1 cellular context compared by ENCODE assay signal in the genomic region with DNA sequence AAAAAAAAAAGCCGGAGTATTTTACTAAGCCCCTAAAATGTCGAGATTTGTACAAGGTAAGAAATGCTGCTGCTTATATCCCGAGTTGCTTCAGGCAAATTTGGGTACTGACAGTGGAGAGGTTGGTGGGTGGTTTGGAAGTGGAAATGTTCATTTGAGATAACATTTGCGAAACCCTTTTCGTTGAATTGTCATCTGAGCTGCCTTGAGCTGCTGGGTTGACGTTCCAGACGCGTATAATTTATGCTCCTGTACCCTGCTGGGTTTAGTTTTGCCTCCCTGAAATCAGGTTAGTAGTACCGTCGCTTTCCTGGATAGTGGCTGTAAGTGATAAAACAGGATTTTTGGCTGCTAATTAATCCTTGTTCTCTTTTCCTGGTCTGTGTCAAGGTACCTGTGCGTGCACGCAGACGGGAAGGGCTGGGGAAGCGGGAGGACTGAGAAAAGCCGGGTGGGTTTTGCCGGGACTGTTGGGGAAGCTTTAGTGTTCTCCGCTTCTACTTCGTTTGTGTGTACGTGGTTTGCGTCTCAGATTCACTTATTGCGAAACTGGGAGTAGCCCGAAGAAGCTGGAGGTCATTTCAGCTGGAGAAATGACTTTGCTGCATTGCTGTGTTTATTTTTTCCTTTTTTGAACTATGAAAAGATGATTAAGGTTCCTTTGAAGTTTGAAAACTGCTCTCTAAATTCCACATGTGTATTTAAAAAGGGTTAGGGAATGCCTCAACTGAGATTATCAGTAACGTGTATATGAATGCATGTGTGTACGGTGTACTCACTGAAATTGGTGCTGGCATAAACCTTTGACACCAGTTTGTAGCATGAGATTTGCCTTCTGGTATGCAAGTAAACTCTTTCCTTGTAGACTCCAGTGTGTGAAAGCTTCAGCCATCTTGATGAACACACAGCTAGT.
TF ChIP-seq lines count a peak whose summit lies in the region.

No MANE protein-coding gene starts in this region.

TF ChIP-seq in K562, 482 proteins besides CTCF, POLR2A, EP300 and RAD21 (continued from another document and continues in another):
- TF ChIP-seq, protein P1, sequence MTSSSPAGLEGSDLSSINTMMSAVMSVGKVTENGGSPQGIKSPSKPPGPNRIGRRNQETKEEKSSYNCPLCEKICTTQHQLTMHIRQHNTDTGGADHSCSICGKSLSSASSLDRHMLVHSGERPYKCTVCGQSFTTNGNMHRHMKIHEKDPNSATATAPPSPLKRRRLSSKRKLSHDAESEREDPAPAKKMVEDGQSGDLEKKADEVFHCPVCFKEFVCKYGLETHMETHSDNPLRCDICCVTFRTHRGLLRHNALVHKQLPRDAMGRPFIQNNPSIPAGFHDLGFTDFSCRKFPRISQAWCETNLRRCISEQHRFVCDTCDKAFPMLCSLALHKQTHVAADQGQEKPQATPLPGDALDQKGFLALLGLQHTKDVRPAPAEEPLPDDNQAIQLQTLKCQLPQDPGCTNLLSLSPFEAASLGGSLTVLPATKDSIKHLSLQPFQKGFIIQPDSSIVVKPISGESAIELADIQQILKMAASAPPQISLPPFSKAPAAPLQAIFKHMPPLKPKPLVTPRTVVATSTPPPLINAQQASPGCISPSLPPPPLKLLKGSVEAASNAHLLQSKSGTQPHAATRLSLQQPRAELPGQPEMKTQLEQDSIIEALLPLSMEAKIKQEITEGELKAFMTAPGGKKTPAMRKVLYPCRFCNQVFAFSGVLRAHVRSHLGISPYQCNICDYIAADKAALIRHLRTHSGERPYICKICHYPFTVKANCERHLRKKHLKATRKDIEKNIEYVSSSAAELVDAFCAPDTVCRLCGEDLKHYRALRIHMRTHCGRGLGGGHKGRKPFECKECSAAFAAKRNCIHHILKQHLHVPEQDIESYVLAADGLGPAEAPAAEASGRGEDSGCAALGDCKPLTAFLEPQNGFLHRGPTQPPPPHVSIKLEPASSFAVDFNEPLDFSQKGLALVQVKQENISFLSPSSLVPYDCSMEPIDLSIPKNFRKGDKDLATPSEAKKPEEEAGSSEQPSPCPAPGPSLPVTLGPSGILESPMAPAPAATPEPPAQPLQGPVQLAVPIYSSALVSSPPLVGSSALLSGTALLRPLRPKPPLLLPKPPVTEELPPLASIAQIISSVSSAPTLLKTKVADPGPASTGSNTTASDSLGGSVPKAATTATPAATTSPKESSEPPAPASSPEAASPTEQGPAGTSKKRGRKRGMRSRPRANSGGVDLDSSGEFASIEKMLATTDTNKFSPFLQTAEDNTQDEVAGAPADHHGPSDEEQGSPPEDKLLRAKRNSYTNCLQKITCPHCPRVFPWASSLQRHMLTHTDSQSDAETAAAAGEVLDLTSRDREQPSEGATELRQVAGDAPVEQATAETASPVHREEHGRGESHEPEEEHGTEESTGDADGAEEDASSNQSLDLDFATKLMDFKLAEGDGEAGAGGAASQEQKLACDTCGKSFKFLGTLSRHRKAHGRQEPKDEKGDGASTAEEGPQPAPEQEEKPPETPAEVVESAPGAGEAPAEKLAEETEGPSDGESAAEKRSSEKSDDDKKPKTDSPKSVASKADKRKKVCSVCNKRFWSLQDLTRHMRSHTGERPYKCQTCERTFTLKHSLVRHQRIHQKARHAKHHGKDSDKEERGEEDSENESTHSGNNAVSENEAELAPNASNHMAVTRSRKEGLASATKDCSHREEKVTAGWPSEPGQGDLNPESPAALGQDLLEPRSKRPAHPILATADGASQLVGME (CRISPR knock-in tag; IDR thresholded peaks at IDR 0.05) = no peak
- TF ChIP-seq ZC3H8 (IDR thresholded peaks at IDR 0.05) = no peak
- TF ChIP-seq XRCC3 (IDR thresholded peaks at IDR 0.05) = no peak
- no peak for TF ChIP-seq KAT2B (IDR thresholded peaks at IDR 0.05; ENCODE audit: low read depth, low read length)
- TF ChIP-seq TRIM28 (IDR thresholded peaks at IDR 0.05) = no peak
- TF ChIP-seq, protein P2, sequence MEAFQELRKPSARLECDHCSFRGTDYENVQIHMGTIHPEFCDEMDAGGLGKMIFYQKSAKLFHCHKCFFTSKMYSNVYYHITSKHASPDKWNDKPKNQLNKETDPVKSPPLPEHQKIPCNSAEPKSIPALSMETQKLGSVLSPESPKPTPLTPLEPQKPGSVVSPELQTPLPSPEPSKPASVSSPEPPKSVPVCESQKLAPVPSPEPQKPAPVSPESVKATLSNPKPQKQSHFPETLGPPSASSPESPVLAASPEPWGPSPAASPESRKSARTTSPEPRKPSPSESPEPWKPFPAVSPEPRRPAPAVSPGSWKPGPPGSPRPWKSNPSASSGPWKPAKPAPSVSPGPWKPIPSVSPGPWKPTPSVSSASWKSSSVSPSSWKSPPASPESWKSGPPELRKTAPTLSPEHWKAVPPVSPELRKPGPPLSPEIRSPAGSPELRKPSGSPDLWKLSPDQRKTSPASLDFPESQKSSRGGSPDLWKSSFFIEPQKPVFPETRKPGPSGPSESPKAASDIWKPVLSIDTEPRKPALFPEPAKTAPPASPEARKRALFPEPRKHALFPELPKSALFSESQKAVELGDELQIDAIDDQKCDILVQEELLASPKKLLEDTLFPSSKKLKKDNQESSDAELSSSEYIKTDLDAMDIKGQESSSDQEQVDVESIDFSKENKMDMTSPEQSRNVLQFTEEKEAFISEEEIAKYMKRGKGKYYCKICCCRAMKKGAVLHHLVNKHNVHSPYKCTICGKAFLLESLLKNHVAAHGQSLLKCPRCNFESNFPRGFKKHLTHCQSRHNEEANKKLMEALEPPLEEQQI (IDR thresholded peaks at IDR 0.05) = no peak
- TF ChIP-seq, protein P3, sequence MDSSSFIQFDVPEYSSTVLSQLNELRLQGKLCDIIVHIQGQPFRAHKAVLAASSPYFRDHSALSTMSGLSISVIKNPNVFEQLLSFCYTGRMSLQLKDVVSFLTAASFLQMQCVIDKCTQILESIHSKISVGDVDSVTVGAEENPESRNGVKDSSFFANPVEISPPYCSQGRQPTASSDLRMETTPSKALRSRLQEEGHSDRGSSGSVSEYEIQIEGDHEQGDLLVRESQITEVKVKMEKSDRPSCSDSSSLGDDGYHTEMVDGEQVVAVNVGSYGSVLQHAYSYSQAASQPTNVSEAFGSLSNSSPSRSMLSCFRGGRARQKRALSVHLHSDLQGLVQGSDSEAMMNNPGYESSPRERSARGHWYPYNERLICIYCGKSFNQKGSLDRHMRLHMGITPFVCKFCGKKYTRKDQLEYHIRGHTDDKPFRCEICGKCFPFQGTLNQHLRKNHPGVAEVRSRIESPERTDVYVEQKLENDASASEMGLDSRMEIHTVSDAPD (CRISPR knock-in tag; IDR thresholded peaks at IDR 0.05) = no peak
- no peak for TF ChIP-seq MCM5 (IDR thresholded peaks at IDR 0.05; ENCODE audit: low read depth)
- TF ChIP-seq TAL1 (IDR thresholded peaks at IDR 0.05) = peak; percentile 24; the same call in 1 of the 2 replicates
- TF ChIP-seq, protein P4, sequence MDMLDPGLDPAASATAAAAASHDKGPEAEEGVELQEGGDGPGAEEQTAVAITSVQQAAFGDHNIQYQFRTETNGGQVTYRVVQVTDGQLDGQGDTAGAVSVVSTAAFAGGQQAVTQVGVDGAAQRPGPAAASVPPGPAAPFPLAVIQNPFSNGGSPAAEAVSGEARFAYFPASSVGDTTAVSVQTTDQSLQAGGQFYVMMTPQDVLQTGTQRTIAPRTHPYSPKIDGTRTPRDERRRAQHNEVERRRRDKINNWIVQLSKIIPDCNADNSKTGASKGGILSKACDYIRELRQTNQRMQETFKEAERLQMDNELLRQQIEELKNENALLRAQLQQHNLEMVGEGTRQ (CRISPR knock-in tag; IDR thresholded peaks at IDR 0.05) = no peak
- TF ChIP-seq ZNF311 (CRISPR knock-in tag; IDR thresholded peaks at IDR 0.05) = no peak
- TF ChIP-seq, protein P5, sequence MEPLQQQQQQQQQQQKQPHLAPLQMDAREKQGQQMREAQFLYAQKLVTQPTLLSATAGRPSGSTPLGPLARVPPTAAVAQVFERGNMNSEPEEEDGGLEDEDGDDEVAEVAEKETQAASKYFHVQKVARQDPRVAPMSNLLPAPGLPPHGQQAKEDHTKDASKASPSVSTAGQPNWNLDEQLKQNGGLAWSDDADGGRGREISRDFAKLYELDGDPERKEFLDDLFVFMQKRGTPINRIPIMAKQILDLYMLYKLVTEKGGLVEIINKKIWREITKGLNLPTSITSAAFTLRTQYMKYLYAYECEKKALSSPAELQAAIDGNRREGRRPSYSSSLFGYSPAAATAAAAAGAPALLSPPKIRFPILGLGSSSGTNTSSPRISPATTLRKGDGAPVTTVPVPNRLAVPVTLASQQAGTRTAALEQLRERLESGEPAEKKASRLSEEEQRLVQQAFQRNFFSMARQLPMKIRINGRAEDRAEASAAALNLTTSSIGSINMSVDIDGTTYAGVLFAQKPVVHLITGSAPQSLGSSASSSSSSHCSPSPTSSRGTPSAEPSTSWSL (CRISPR knock-in tag; IDR thresholded peaks at IDR 0.05; ENCODE audit: borderline replicate concordance) = no peak
- no peak for TF ChIP-seq GATAD2B (IDR thresholded peaks at IDR 0.05; ENCODE audit: borderline replicate concordance)
- no peak for TF ChIP-seq ILK (tag; IDR thresholded peaks at IDR 0.05; ENCODE audit: borderline replicate concordance, low read depth)
- no peak for TF ChIP-seq NR3C1 (CRISPR knock-in tag; IDR thresholded peaks at IDR 0.05)
- TF ChIP-seq BHLHE40 (IDR thresholded peaks at IDR 0.05; ENCODE audit: low read length) = no peak
- TF ChIP-seq RBM25 (IDR thresholded peaks at IDR 0.05; ENCODE audit: low read depth, low read length, severe bottlenecking) = no peak
- no peak for TF ChIP-seq ZNF584 (CRISPR knock-in tag; IDR thresholded peaks at IDR 0.05; ENCODE audit: low read depth)
- TF ChIP-seq ZFP36 (IDR thresholded peaks at IDR 0.05; ENCODE audit: low read depth, low read length, partially characterized antibody) = no peak
- TF ChIP-seq DACH1 (IDR thresholded peaks at IDR 0.05; ENCODE audit: partially characterized antibody) = peak; percentile 12
- TF ChIP-seq, protein P6, sequence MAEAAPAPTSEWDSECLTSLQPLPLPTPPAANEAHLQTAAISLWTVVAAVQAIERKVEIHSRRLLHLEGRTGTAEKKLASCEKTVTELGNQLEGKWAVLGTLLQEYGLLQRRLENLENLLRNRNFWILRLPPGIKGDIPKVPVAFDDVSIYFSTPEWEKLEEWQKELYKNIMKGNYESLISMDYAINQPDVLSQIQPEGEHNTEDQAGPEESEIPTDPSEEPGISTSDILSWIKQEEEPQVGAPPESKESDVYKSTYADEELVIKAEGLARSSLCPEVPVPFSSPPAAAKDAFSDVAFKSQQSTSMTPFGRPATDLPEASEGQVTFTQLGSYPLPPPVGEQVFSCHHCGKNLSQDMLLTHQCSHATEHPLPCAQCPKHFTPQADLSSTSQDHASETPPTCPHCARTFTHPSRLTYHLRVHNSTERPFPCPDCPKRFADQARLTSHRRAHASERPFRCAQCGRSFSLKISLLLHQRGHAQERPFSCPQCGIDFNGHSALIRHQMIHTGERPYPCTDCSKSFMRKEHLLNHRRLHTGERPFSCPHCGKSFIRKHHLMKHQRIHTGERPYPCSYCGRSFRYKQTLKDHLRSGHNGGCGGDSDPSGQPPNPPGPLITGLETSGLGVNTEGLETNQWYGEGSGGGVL (CRISPR knock-in tag; IDR thresholded peaks at IDR 0.05) = no peak
- TF ChIP-seq NCOA6 (IDR thresholded peaks at IDR 0.05) = no peak
- no peak for TF ChIP-seq RAD51 (IDR thresholded peaks at IDR 0.05; ENCODE audit: borderline replicate concordance, low read depth)
- TF ChIP-seq HMG20B (CRISPR knock-in tag; IDR thresholded peaks at IDR 0.05) = no peak
- TF ChIP-seq, protein P7, sequence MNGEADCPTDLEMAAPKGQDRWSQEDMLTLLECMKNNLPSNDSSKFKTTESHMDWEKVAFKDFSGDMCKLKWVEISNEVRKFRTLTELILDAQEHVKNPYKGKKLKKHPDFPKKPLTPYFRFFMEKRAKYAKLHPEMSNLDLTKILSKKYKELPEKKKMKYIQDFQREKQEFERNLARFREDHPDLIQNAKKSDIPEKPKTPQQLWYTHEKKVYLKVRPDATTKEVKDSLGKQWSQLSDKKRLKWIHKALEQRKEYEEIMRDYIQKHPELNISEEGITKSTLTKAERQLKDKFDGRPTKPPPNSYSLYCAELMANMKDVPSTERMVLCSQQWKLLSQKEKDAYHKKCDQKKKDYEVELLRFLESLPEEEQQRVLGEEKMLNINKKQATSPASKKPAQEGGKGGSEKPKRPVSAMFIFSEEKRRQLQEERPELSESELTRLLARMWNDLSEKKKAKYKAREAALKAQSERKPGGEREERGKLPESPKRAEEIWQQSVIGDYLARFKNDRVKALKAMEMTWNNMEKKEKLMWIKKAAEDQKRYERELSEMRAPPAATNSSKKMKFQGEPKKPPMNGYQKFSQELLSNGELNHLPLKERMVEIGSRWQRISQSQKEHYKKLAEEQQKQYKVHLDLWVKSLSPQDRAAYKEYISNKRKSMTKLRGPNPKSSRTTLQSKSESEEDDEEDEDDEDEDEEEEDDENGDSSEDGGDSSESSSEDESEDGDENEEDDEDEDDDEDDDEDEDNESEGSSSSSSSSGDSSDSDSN (IDR thresholded peaks at IDR 0.05; ENCODE audit: borderline replicate concordance in 1 of 2, low read depth in 2 of 2, low read length in 2 of 2) = 0 out of 4 replicates have a peak, but pooled peaks of 1 of the 2 experiments have one; percentile 24
- peak; percentile 90 for TF ChIP-seq HNRNPLL (IDR thresholded peaks at IDR 0.05; ENCODE audit: low read depth, low read length, poor library complexity, severe bottlenecking)
- TF ChIP-seq, protein P8, sequence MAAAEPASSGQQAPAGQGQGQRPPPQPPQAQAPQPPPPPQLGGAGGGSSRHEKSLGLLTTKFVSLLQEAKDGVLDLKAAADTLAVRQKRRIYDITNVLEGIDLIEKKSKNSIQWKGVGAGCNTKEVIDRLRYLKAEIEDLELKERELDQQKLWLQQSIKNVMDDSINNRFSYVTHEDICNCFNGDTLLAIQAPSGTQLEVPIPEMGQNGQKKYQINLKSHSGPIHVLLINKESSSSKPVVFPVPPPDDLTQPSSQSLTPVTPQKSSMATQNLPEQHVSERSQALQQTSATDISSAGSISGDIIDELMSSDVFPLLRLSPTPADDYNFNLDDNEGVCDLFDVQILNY (CRISPR knock-in tag; IDR thresholded peaks at IDR 0.05) = no peak
- TF ChIP-seq MEIS2 (IDR thresholded peaks at IDR 0.05; ENCODE audit: partially characterized antibody) = peak; percentile 96
- TF ChIP-seq, protein P9, sequence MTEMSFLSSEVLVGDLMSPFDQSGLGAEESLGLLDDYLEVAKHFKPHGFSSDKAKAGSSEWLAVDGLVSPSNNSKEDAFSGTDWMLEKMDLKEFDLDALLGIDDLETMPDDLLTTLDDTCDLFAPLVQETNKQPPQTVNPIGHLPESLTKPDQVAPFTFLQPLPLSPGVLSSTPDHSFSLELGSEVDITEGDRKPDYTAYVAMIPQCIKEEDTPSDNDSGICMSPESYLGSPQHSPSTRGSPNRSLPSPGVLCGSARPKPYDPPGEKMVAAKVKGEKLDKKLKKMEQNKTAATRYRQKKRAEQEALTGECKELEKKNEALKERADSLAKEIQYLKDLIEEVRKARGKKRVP (CRISPR knock-in tag; IDR thresholded peaks at IDR 0.05) = no peak
- TF ChIP-seq KLF16 (IDR thresholded peaks at IDR 0.05) = no peak
- TF ChIP-seq CEBPB (tag; IDR thresholded peaks at IDR 0.05) = peak; percentile 97
- no peak for TF ChIP-seq POLR2B (IDR thresholded peaks at IDR 0.05; ENCODE audit: low read depth, partially characterized antibody)
- TF ChIP-seq, protein P10, sequence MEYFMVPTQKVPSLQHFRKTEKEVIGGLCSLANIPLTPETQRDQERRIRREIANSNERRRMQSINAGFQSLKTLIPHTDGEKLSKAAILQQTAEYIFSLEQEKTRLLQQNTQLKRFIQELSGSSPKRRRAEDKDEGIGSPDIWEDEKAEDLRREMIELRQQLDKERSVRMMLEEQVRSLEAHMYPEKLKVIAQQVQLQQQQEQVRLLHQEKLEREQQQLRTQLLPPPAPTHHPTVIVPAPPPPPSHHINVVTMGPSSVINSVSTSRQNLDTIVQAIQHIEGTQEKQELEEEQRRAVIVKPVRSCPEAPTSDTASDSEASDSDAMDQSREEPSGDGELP (CRISPR knock-in tag; IDR thresholded peaks at IDR 0.05; ENCODE audit: borderline replicate concordance) = peak; percentile 48; the same call in 1 of the 2 replicates
- TF ChIP-seq NCOR1 (IDR thresholded peaks at IDR 0.05) = 0 out of 2 replicates have a peak, but pooled peaks have one; percentile 9
- no peak for TF ChIP-seq CBFB (CRISPR knock-in tag; IDR thresholded peaks at IDR 0.05)
- TF ChIP-seq CREB1 (IDR thresholded peaks at IDR 0.05) = 0 out of 2 replicates have a peak, but pooled peaks have one; percentile 14
- TF ChIP-seq CREB1 (CRISPR knock-in tag; IDR thresholded peaks at IDR 0.05) = no peak
- TF ChIP-seq NFIC (IDR thresholded peaks at IDR 0.05) = no peak
